20 cellular contexts compared by ENCODE assay signal in genomic region chr15:71199384-71200351, GRCh38.
A peak's percentile ranks its signal among the peaks of the same experiment; 100 is the strongest.
DNase-seq lines count a peak whose midpoint lies in the region; FAIRE-seq and TF ChIP-seq lines count a peak whose summit lies in the region.
"Had no signal": no experiment of that assay in that cellular context is flagged by ENCODE, and none has a peak within 500 bp of the region (broad histone marks: within the 10 kb centered on the region; RNA-seq: fewer than 3 reads in every experiment).

No MANE protein-coding gene starts in this region.

- H3K4me3 ChIP-seq in cardiac muscle cell: no peak overlapping the region
- no peak overlapping the region for H3K4me3 ChIP-seq in right atrium auricular region
- no peak overlapping the region for H3K4me3 ChIP-seq in astrocyte (ENCODE audit: insufficient read depth, low read depth, low read length)
- no peak overlapping the region for H3K4me3 ChIP-seq in breast epithelium
- H3K4me3 ChIP-seq: ovary, thyroid gland had no signal

- no peak overlapping the region for H3K9ac ChIP-seq in astrocyte (ENCODE audit: low read length)

- no peaks in the 10 kb centered on the region for H3K36me3 Mint-ChIP-seq in astrocyte (ENCODE audit: low read depth, unreplicated experiment)

- H3K27ac ChIP-seq in cardiac muscle cell (peak overlapping the region; percentile 20), right atrium auricular region (peak overlapping the region in 1 of 2 donors; percentile 64), astrocyte (ENCODE audit: low read depth, low read length) (no peak overlapping the region), RWPE1 (no peak overlapping the region), breast epithelium (no peak overlapping the region)
- H3K27ac ChIP-seq: ovary, thyroid gland had no signal

- H3K36me3 ChIP-seq in cardiac muscle cell: no peaks in the 10 kb centered on the region
- no peaks in the 10 kb centered on the region for H3K36me3 ChIP-seq in right atrium auricular region
- H3K36me3 ChIP-seq in astrocyte (ENCODE audit: insufficient read depth, low read length): no peaks in the 10 kb centered on the region
- H3K36me3 ChIP-seq in breast epithelium: no peaks in the 10 kb centered on the region
- H3K36me3 ChIP-seq: ovary, thyroid gland had no signal

- POLR2A ChIA-PET in RWPE1 (lab: Yijun Ruan, JAX; ENCODE audit: low non-redundant PET): no interaction called here

- peaks cover 26% of the 10 kb centered on the region for H3K27me3 Mint-ChIP-seq in astrocyte (ENCODE audit: low read depth, unreplicated experiment)
- H3K27me3 Mint-ChIP-seq: activated T-helper 17 cell treated with anti-CD3 and anti-CD28 coated beads, Interleukin-2, amount 50 U/mL, for 72 hours had no signal

- H3K4me1 ChIP-seq in cardiac muscle cell (ENCODE audit: low read depth) (peaks cover 17% of the 10 kb centered on the region), right atrium auricular region (peaks cover 0 to 35% of the 10 kb centered on the region in 2 donors), astrocyte (ENCODE audit: insufficient read depth, low read length) (peaks cover 6% of the 10 kb centered on the region), breast epithelium (no peaks in the 10 kb centered on the region)

- peaks cover 9% of the 10 kb centered on the region for H4K20me1 ChIP-seq in astrocyte (ENCODE audit: insufficient read depth, low read length)

- no peak overlapping the region for H2AFZ ChIP-seq in astrocyte (ENCODE audit: low read depth, low read length)

- no peak overlapping the region for H3K4me2 ChIP-seq in astrocyte (ENCODE audit: low read length)

- H3K79me2 ChIP-seq in astrocyte (ENCODE audit: insufficient read depth, low read length): no peaks in the 10 kb centered on the region

- H3K4me3 Mint-ChIP-seq in astrocyte (ENCODE audit: unreplicated experiment): no peak overlapping the region
- H3K4me3 Mint-ChIP-seq: activated T-helper 17 cell treated with anti-CD3 and anti-CD28 coated beads, Interleukin-2, amount 50 U/mL, for 72 hours; CD4-positive, alpha-beta T cell; HFFc6; T-helper 2 cell treated with Interferon-gamma antibody and Interleukin-4, amounts not matched to agents 5 μg/mL and 100 μg/mL, for 36 hours had no signal

- no peak for DNase-seq in cardiac muscle cell (ENCODE audit: low read depth in 1 of 2, low spot score in 1 of 2)
- no peak for DNase-seq in right atrium auricular region (ENCODE audit: low spot score)
- DNase-seq in astrocyte (ENCODE audit: low read depth): peak; percentile 52
- DNase-seq in iris pigment epithelial cell (ENCODE audit: low read depth): peak; percentile 48
- no peak for DNase-seq in activated CD4-positive, alpha-beta T cell treated with anti-CD3 and anti-CD28 coated beads, Interleukin-2, amount 50 U/mL, for 1 hour
- no peak for DNase-seq in amniotic stem cell (lab: John Stamatoyannopoulos, UW)
- DNase-seq in RWPE1 (ENCODE audit: low spot score): no peak
- DNase-seq in breast epithelium (ENCODE audit: low spot score in 2 of 2): no peak
- DNase-seq: CD4-positive, alpha-beta T cell; DMS79 treated with DMSO at 0.1 percent for 48 hours; HFFc6; NCI-H1436 treated with DMSO at 0.1 percent for 48 hours; ovary; small intestine; stimulated activated CD4-positive, alpha-beta T cell treated with anti-CD3 and anti-CD28 coated beads, Interleukin-4, amount 100 ng/mL, for 4 hours; stimulated activated CD8-positive, alpha-beta memory T cell treated with anti-CD3 and anti-CD28 coated beads, Interleukin-4, amount 100 ng/mL, for 48 hours; thyroid gland had no signal

- FAIRE-seq in astrocyte (lab: Jason Lieb, UNC): peak; percentile 83
- FAIRE-seq: GM19239, small intestine had no signal

- CTCF ChIA-PET in RWPE1 (lab: Yijun Ruan, JAX): no interaction called here

- peaks cover 8% of the 10 kb centered on the region for H3K4me1 Mint-ChIP-seq in astrocyte (ENCODE audit: low read depth, unreplicated experiment)
- H3K4me1 Mint-ChIP-seq: activated T-helper 17 cell treated with anti-CD3 and anti-CD28 coated beads, Interleukin-2, amount 50 U/mL, for 72 hours had no signal

- intact Hi-C loops in breast epithelium (cut with DNase I; ENCODE audit: low total_unique reads): no loop called here

- no peak for TF ChIP-seq POLR2A in breast epithelium (IDR thresholded peaks at IDR 0.05)

- TF ChIP-seq CTCF in cardiac muscle cell (IDR thresholded peaks at IDR 0.05; ENCODE audit: low read depth, low read length): no peak
- TF ChIP-seq CTCF in right atrium auricular region (IDR thresholded peaks at IDR 0.05): no peak
- TF ChIP-seq CTCF in astrocyte (IDR thresholded peaks at IDR 0.05; ENCODE audit: insufficient read depth, low read depth, low read length): no peak
- no peak for TF ChIP-seq CTCF in RWPE1 (conservative IDR thresholded peaks at IDR 0.05; ENCODE audit: low read depth)
- TF ChIP-seq CTCF in breast epithelium (IDR thresholded peaks at IDR 0.05): no peak

- no peaks in the 10 kb centered on the region for H3K9me3 ChIP-seq in cardiac muscle cell (ENCODE audit: low read depth)
- no peaks in the 10 kb centered on the region for H3K9me3 ChIP-seq in right atrium auricular region
- H3K9me3 ChIP-seq in astrocyte (ENCODE audit: insufficient read depth, low read depth, low read length): no peaks in the 10 kb centered on the region
- no peaks in the 10 kb centered on the region for H3K9me3 ChIP-seq in breast epithelium
- H3K9me3 ChIP-seq: ovary, thyroid gland had no signal

- H3K9me3 Mint-ChIP-seq in astrocyte (ENCODE audit: unreplicated experiment): peaks cover 4% of the 10 kb centered on the region
- H3K9me3 Mint-ChIP-seq: activated T-helper 17 cell treated with anti-CD3 and anti-CD28 coated beads, Interleukin-2, amount 50 U/mL, for 72 hours; CD4-positive, alpha-beta T cell; HFFc6; T-helper 2 cell treated with Interferon-gamma antibody and Interleukin-4, amounts not matched to agents 5 μg/mL and 100 μg/mL, for 36 hours had no signal

- H3K27me3 ChIP-seq in cardiac muscle cell: no peaks in the 10 kb centered on the region
- no peaks in the 10 kb centered on the region for H3K27me3 ChIP-seq in right atrium auricular region
- H3K27me3 ChIP-seq in astrocyte (ENCODE audit: insufficient read depth, low read length): no peaks in the 10 kb centered on the region
- H3K27me3 ChIP-seq in breast epithelium: no peaks in the 10 kb centered on the region
- H3K27me3 ChIP-seq: ovary, thyroid gland had no signal

- no peak overlapping the region for H3K27ac Mint-ChIP-seq in astrocyte (ENCODE audit: unreplicated experiment)
- H3K27ac Mint-ChIP-seq: activated T-helper 17 cell treated with anti-CD3 and anti-CD28 coated beads, Interleukin-2, amount 50 U/mL, for 72 hours; CD4-positive, alpha-beta T cell; HFFc6; T-helper 2 cell treated with Interferon-gamma antibody and Interleukin-4, amounts not matched to agents 5 μg/mL and 100 μg/mL, for 36 hours had no signal

Comparison
In these comparisons a context has a peak if more than half of its experiments do, and no peak if none do; other contexts are left out.
1. DNase-seq: peak in astrocyte (single experiment) and iris pigment epithelial cell (single experiment); none in cardiac muscle cell (0 of 2), right atrium auricular region (single experiment), activated CD4-positive, alpha-beta T cell treated with anti-CD3 and anti-CD28 coated beads, Interleukin-2, amount 50 U/mL, for 1 hour (single experiment), amniotic stem cell (single experiment), RWPE1 (single experiment) and breast epithelium (0 of 2).